In the genomic region with DNA sequence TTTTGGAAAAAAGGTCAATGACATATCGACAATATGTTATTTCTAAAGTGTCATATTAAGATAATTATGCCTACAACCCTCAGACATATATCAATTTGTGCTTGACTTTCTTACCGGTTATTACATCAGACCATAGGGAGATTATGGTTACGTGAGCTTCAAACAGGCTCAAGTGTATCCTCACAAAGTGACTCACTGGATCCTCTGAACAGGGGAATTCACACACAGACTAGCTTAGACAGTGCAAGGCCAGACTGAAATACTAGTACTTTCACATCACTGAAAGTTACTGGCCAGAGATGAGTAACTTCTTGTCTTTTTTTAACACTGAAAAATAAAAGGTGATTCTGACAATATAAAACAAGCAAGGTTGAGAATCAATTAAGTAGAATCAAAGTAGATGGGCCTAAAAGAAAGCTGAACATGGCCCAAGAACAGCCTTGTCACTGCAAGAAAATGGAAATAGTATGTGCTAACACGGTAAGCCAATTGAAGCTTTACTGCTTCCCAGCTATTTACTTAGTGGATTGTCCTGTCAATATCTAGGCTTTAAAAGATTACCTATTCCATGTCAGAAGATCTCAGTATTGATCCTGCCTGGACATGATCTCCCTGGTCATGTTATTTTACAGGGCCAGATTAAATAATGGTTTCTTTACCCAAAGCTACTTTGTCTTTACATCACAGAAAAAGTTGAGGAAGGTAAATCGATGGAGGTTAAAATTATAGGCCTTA, we compare ENCODE assay signal across 11 cellular contexts.
A peak's percentile ranks its signal among the peaks of the same experiment; 100 is the strongest.
DNase-seq lines count a peak whose midpoint lies in the region; ATAC-seq, FAIRE-seq and TF ChIP-seq lines count a peak whose summit lies in the region.
"Had no signal": no experiment of that assay in that cellular context is flagged by ENCODE, and none has a peak within 500 bp of the region (broad histone marks: within the 10 kb centered on the region; RNA-seq: fewer than 3 reads in every experiment).

No MANE protein-coding gene starts in this region.

- no peaks in the 10 kb centered on the region for H3K27me3 Mint-ChIP-seq in activated T-cell treated with anti-CD3 and anti-CD28 coated beads, Interleukin-2, amount 50 U/mL, for 72 hours (ENCODE audit: low read depth)
- H3K27me3 Mint-ChIP-seq: CD4-positive, CD25-positive, alpha-beta regulatory T cell had no signal

- H3K4me3 ChIP-seq in HUES48 (ENCODE audit: low read depth, low read length), result no peak overlapping the region
- H3K4me3 ChIP-seq in lower lobe of right lung, result no peak overlapping the region
- H3K4me3 ChIP-seq in upper lobe of right lung, result no peak overlapping the region

- no peak overlapping the region for H3K4me3 Mint-ChIP-seq in activated T-cell treated with anti-CD3 and anti-CD28 coated beads, Interleukin-2, amount 50 U/mL, for 72 hours
- H3K4me3 Mint-ChIP-seq: CD4-positive, CD25-positive, alpha-beta regulatory T cell had no signal

- H3K27ac ChIP-seq in HUES48 (ENCODE audit: low read depth, low read length) (peak overlapping the region; percentile 5), lower lobe of right lung (no peak overlapping the region), upper lobe of right lung (no peak overlapping the region)

- H3K9me3 Mint-ChIP-seq in activated T-cell treated with anti-CD3 and anti-CD28 coated beads, Interleukin-2, amount 50 U/mL, for 72 hours, result no peaks in the 10 kb centered on the region

- TF ChIP-seq POLR2A in erythroblast (IDR thresholded peaks at IDR 0.05; ENCODE audit: low read length), result no peak

- H3K4me1 ChIP-seq in HUES48 (ENCODE audit: control insufficient read depth, insufficient read depth, low read length), result 0 out of 2 replicates have a peak, but pooled peaks cover under 1% of the 10 kb centered on the region
- H3K4me1 ChIP-seq in lower lobe of right lung, result no peaks in the 10 kb centered on the region
- H3K4me1 ChIP-seq in upper lobe of right lung, result no peaks in the 10 kb centered on the region

- DNase-seq in activated T-cell treated with anti-CD3 and anti-CD28 coated beads, Interleukin-2, amount 50 U/mL, for 72 hours, result no peak
- DNase-seq in activated T-cell treated with anti-CD3 and anti-CD28 coated beads, Interleukin-2, amount 50 U/mL, for 48 hours, result no peak
- peak; percentile 6 to 39 for DNase-seq in erythroblast (lab: John Stamatoyannopoulos, UW)
- DNase-seq in urothelium cell line (ENCODE audit: low spot score), result peak; percentile 3
- DNase-seq in lower lobe of right lung, result no peak
- DNase-seq in upper lobe of right lung, result no peak
- DNase-seq: CD4-positive, CD25-positive, alpha-beta regulatory T cell had no signal

- TF ChIP-seq CTCF in lower lobe of right lung (IDR thresholded peaks at IDR 0.05), result no peak
- TF ChIP-seq CTCF in upper lobe of right lung (IDR thresholded peaks at IDR 0.05), result no peak

- H3K36me3 ChIP-seq in HUES48 (ENCODE audit: control insufficient read depth, insufficient read depth, low read length) (no peaks in the 10 kb centered on the region), lower lobe of right lung (no peaks in the 10 kb centered on the region), upper lobe of right lung (no peaks in the 10 kb centered on the region)

- FAIRE-seq in urothelium cell line (lab: Jason Lieb, UNC), result no peak
- FAIRE-seq: endometrium, TTC549 had no signal

- ATAC-seq in activated T-cell treated with anti-CD3 and anti-CD28 coated beads, Interleukin-2, amount 50 U/mL, for 72 hours (replicated peaks in 1 of 2), result peak; percentile 78 to 98
- no peak for ATAC-seq in lower lobe of right lung
- ATAC-seq in HG03135 (IDR thresholded peaks at IDR 0.05; ENCODE audit: unreplicated experiment), result no peak
- no peak for ATAC-seq in upper lobe of right lung

- H3K27me3 ChIP-seq in HUES48 (ENCODE audit: control insufficient read depth, insufficient read depth, low read length) (no peaks in the 10 kb centered on the region), lower lobe of right lung (ENCODE audit: low read depth) (no peaks in the 10 kb centered on the region), upper lobe of right lung (no peaks in the 10 kb centered on the region)

- H3K36me3 Mint-ChIP-seq in activated T-cell treated with anti-CD3 and anti-CD28 coated beads, Interleukin-2, amount 50 U/mL, for 72 hours (ENCODE audit: insufficient read depth in 2 of 2), result no peaks in the 10 kb centered on the region
- H3K36me3 Mint-ChIP-seq: CD4-positive, CD25-positive, alpha-beta regulatory T cell had no signal

- H3K4me1 Mint-ChIP-seq in activated T-cell treated with anti-CD3 and anti-CD28 coated beads, Interleukin-2, amount 50 U/mL, for 72 hours (ENCODE audit: low read depth), result no peaks in the 10 kb centered on the region
- H3K4me1 Mint-ChIP-seq: CD4-positive, CD25-positive, alpha-beta regulatory T cell had no signal

- intact Hi-C loops in lower lobe of right lung (cut with DNase I), result no loop called here
- intact Hi-C loops in upper lobe of right lung (cut with DNase I), result no loop called here

- no peak overlapping the region for H3K9ac ChIP-seq in HUES48 (ENCODE audit: low read depth, low read length)

- H3K9me3 ChIP-seq in HUES48 (ENCODE audit: control insufficient read depth, insufficient read depth, low read length) (no peaks in the 10 kb centered on the region), lower lobe of right lung (no peaks in the 10 kb centered on the region), upper lobe of right lung (no peaks in the 10 kb centered on the region)

- peak overlapping the region; percentile 38 for H3K27ac Mint-ChIP-seq in activated T-cell treated with anti-CD3 and anti-CD28 coated beads, Interleukin-2, amount 50 U/mL, for 72 hours
- H3K27ac Mint-ChIP-seq: CD4-positive, CD25-positive, alpha-beta regulatory T cell had no signal

Comparison
In these comparisons a context has a peak if more than half of its experiments do, and no peak if none do; other contexts are left out.
1. ATAC-seq: peak in activated T-cell treated with anti-CD3 and anti-CD28 coated beads, Interleukin-2, amount 50 U/mL, for 72 hours (2 of 2); none in lower lobe of right lung (0 of 2), HG03135 (single experiment) and upper lobe of right lung (single experiment).
2. DNase-seq: peak in erythroblast (2 of 2) and urothelium cell line (single experiment); none in activated T-cell treated with anti-CD3 and anti-CD28 coated beads, Interleukin-2, amount 50 U/mL, for 72 hours (0 of 2), activated T-cell treated with anti-CD3 and anti-CD28 coated beads, Interleukin-2, amount 50 U/mL, for 48 hours (0 of 2), lower lobe of right lung (single experiment) and upper lobe of right lung (single experiment).